18 cellular contexts compared by ENCODE assay signal in genomic region chr4:38137080-38137479, GRCh38.
DNase-seq lines count a peak whose midpoint lies in the region; ATAC-seq, FAIRE-seq and TF ChIP-seq lines count a peak whose summit lies in the region.
"Had no signal": no experiment of that assay in that cellular context is flagged by ENCODE, and none has a peak within 500 bp of the region (broad histone marks: within the 10 kb centered on the region; RNA-seq: fewer than 3 reads in every experiment).

No MANE protein-coding gene starts in this region.

- in situ Hi-C loops in mammary epithelial cell (cut with MboI; ENCODE audit: low sequenced_read_pairs in 2 of 2) (no loop called here), K562 (cut with MboI) (no loop called here), HepG2 (cut with HindIII; ENCODE audit: extremely low pct_ligation_motif_present, low pct_unique_long_range_greater_than_20kb) (no loop called here)

- H3K9me3 ChIP-seq in mammary epithelial cell (replicated peaks; ENCODE audit: insufficient read depth, low read length): no peaks in the 10 kb centered on the region
- no peaks in the 10 kb centered on the region for H3K9me3 ChIP-seq in K562 (replicated peaks; ENCODE audit: control insufficient read depth, insufficient read depth, low read depth, low read length)
- no peaks in the 10 kb centered on the region for H3K9me3 ChIP-seq in HepG2 (ENCODE audit: low read length)
- H3K9me3 ChIP-seq: BLaER1 had no signal

- FAIRE-seq in K562 (lab: Jason Lieb, UNC) (no peak), HepG2 (lab: Jason Lieb, UNC) (no peak)
- FAIRE-seq: GM12878, H1, HTR-8/SVneo had no signal

- TF ChIP-seq POLR2A in K562 (conservative IDR thresholded peaks at IDR 0.05) (no peak), HepG2 (IDR thresholded peaks at IDR 0.05; ENCODE audit: insufficient read depth in 1 of 2, low read depth in 2 of 2, low read length in 2 of 2) (no peak)

- no peak overlapping the region for H3K9ac ChIP-seq in mammary epithelial cell (ENCODE audit: insufficient read depth, low read length)
- no peak overlapping the region for H3K9ac ChIP-seq in K562 (ENCODE audit: insufficient read depth in 1 of 2, low read depth in 2 of 2, low read length in 2 of 2)
- no peak overlapping the region for H3K9ac ChIP-seq in HepG2 (ENCODE audit: insufficient read depth, low read depth, low read length)
- H3K9ac ChIP-seq: BLaER1 had no signal

- H3K9me1 ChIP-seq in K562 (ENCODE audit: control insufficient read depth, insufficient read depth, low read length): no peaks in the 10 kb centered on the region

- H3K4me1 ChIP-seq in mammary epithelial cell (ENCODE audit: insufficient read depth, low read length) (peaks cover 10% of the 10 kb centered on the region), K562 (replicated peaks in 1 of 2; ENCODE audit: control insufficient read depth in 2 of 2, insufficient read depth in 2 of 2, low read length in 2 of 2) (peaks cover 0 to 4% of the 10 kb centered on the region in 2 experiments; a peak in 1 of 5 replicates), HepG2 (ENCODE audit: insufficient read depth, low read length) (peaks cover 68% of the 10 kb centered on the region)

- H3K4me2 ChIP-seq in mammary epithelial cell (ENCODE audit: insufficient read depth, low read depth, low read length) (no peak overlapping the region), K562 (ENCODE audit: insufficient read depth, low read length) (no peak overlapping the region), HepG2 (ENCODE audit: low read depth, low read length) (no peak overlapping the region)
- H3K4me2 ChIP-seq: BLaER1 had no signal

- H3K4me1 Mint-ChIP-seq in MCF 10A (ENCODE audit: insufficient read depth, unreplicated experiment) (peaks cover 6% of the 10 kb centered on the region), osteocyte (ENCODE audit: unreplicated experiment) (peaks cover 12% of the 10 kb centered on the region)

- POLR2A ChIA-PET in MCF 10A (lab: Yijun Ruan, JAX) (no interaction called here), K562 (lab: Yijun Ruan, JAX) (no interaction called here), HepG2 (lab: Yijun Ruan, JAX) (no interaction called here)

- dilution Hi-C loops in mammary epithelial cell (cut with HindIII; ENCODE audit: low sequenced_read_pairs): no loop called here

- TF ChIP-seq EP300 in K562 (IDR thresholded peaks at IDR 0.05; ENCODE audit: low read length) (no peak), HepG2 (IDR thresholded peaks at IDR 0.05; ENCODE audit: low read depth in 2 of 2, low read length in 2 of 2) (no peak), HepG2 (CRISPR knock-in tag; IDR thresholded peaks at IDR 0.05; ENCODE audit: borderline replicate concordance) (no peak)

- no peak overlapping the region for H3K27ac Mint-ChIP-seq in MCF 10A (ENCODE audit: low read depth, unreplicated experiment)
- H3K27ac Mint-ChIP-seq in osteocyte (ENCODE audit: unreplicated experiment): no peak overlapping the region
- H3K27ac Mint-ChIP-seq: CD8-positive, alpha-beta T cell had no signal

- DNase-seq in mammary epithelial cell: no peak
- DNase-seq in MCF 10A (ENCODE audit: unreplicated experiment): no peak
- DNase-seq in K562 (ENCODE audit: extremely low read depth in 1 of 4, low spot score in 3 of 4): no peak
- DNase-seq in HepG2 (ENCODE audit: low spot score): no peak
- DNase-seq in activated CD4-positive, CD25-positive, alpha-beta regulatory T cell (lab: John Stamatoyannopoulos, UW): no peak
- DNase-seq in osteocyte (ENCODE audit: extremely low spot score, unreplicated experiment): no peak
- DNase-seq in DMS153 treated with DMSO at 0.1 percent for 48 hours (lab: John Stamatoyannopoulos, UW; ENCODE audit: unreplicated experiment): no peak
- DNase-seq: 8988T; Calu3; CD8-positive, alpha-beta T cell; DMS53; DND-41; EL; H9 had no signal

- H3K9me3 Mint-ChIP-seq in MCF 10A (ENCODE audit: unreplicated experiment) (no peaks in the 10 kb centered on the region), osteocyte (ENCODE audit: unreplicated experiment) (no peaks in the 10 kb centered on the region)
- H3K9me3 Mint-ChIP-seq: CD8-positive, alpha-beta T cell; H9 had no signal

- TF ChIP-seq RAD21 in K562 (CRISPR knock-in tag; conservative IDR thresholded peaks at IDR 0.05 in 1 of 2, IDR thresholded peaks at IDR 0.05 in 1 of 2) (no peak), HepG2 (CRISPR knock-in tag; IDR thresholded peaks at IDR 0.05) (no peak)

- BruUV-seq in mammary epithelial cell (replicated peaks; lab: Mats Ljungman, UMichigan) (TSS peak; percentile 20), MCF 10A (replicated peaks; lab: Mats Ljungman, UMichigan) (no TSS peak), K562 (replicated peaks; lab: Mats Ljungman, UMichigan) (no TSS peak), HepG2 (replicated peaks; lab: Mats Ljungman, UMichigan) (no TSS peak)

- H3K4me3 Mint-ChIP-seq in MCF 10A (ENCODE audit: unreplicated experiment): no peak overlapping the region
- H3K4me3 Mint-ChIP-seq in osteocyte (ENCODE audit: unreplicated experiment): no peak overlapping the region
- H3K4me3 Mint-ChIP-seq: CD8-positive, alpha-beta T cell; H9 had no signal

- CTCF ChIA-PET in mammary epithelial cell (lab: Charles Lee; ENCODE audit: low non-redundant PET) (no interaction called here), MCF 10A (lab: Yijun Ruan, JAX) (no interaction called here), K562 (lab: Yijun Ruan, JAX; ENCODE audit: low intra/inter-chr PET ratio) (no interaction called here), HepG2 (lab: Yijun Ruan, JAX; ENCODE audit: low intra/inter-chr PET ratio, low total read pairs) (no interaction called here)

- TF ChIP-seq CTCF in mammary epithelial cell (conservative IDR thresholded peaks at IDR 0.05 in 1 of 2, IDR thresholded peaks at IDR 0.05 in 1 of 2; ENCODE audit: extremely low read depth in 1 of 2, insufficient read depth in 1 of 2, low read depth in 1 of 2, low read length in 2 of 2) (no peak), MCF 10A (IDR thresholded peaks at IDR 0.05; ENCODE audit: unreplicated experiment) (no peak), K562 (IDR thresholded peaks at IDR 0.05 in 2 of 3, conservative IDR thresholded peaks at IDR 0.05 in 1 of 3; ENCODE audit: insufficient read depth in 2 of 3, low read depth in 1 of 3, low read length in 3 of 3) (no peak), HepG2 (CRISPR knock-in tag; IDR thresholded peaks at IDR 0.05) (no peak), osteocyte (IDR thresholded peaks at IDR 0.05) (no peak)

- no peaks in the 10 kb centered on the region for H3K36me3 ChIP-seq in mammary epithelial cell (ENCODE audit: insufficient read depth, low read length)
- H3K36me3 ChIP-seq in K562 (ENCODE audit: control insufficient read depth, insufficient read depth, low read length): no peaks in the 10 kb centered on the region
- peaks cover 4 to 6% of the 10 kb centered on the region in 2 experiments; a peak in 4 of 5 replicates for H3K36me3 ChIP-seq in HepG2 (replicated peaks in 1 of 2; ENCODE audit: control insufficient read depth in 1 of 2, insufficient read depth in 2 of 2, low read length in 2 of 2)

- peaks cover 9% of the 10 kb centered on the region for H3K36me3 Mint-ChIP-seq in MCF 10A (ENCODE audit: insufficient read depth, unreplicated experiment)
- peaks cover 21% of the 10 kb centered on the region for H3K36me3 Mint-ChIP-seq in osteocyte (ENCODE audit: unreplicated experiment)

- no peaks in the 10 kb centered on the region for H3K79me2 ChIP-seq in mammary epithelial cell (ENCODE audit: insufficient read depth, low read length)
- H3K79me2 ChIP-seq in K562 (ENCODE audit: control insufficient read depth, insufficient read depth, low read length): no peaks in the 10 kb centered on the region
- H3K79me2 ChIP-seq in HepG2 (ENCODE audit: insufficient read depth, low read length): no peaks in the 10 kb centered on the region

- WGBS in mammary epithelial cell (ENCODE audit: low coverage, missing lambda C conversion rate): no CpG with 5 or more reads among the region's 17 CpGs
- 26% methylated on average over 16 of the region's 17 CpGs for WGBS in K562 (ENCODE audit: insufficient coverage, low coverage, missing lambda C conversion rate)
- 97% methylated on average over 17 of the region's 17 CpGs for WGBS in HepG2 (ENCODE audit: low lambda C conversion rate)

- H3K27ac ChIP-seq in mammary epithelial cell (ENCODE audit: insufficient read depth, low read depth, low read length) (no peak overlapping the region), K562 (ENCODE audit: extremely low read depth, low read depth, low read length) (no peak overlapping the region), HepG2 (ENCODE audit: extremely low read length, insufficient read depth, low read length) (no peak overlapping the region)
- H3K27ac ChIP-seq: BLaER1 had no signal

- ATAC-seq in K562: no peak
- ATAC-seq in HepG2: no peak
- ATAC-seq: CD8-positive, alpha-beta T cell; GM12878 had no signal

- H3K4me3 ChIP-seq in mammary epithelial cell (replicated peaks in 1 of 3; ENCODE audit: insufficient read depth in 1 of 3, low read depth in 2 of 3, low read length in 3 of 3) (no peak overlapping the region), K562 (no peak overlapping the region), HepG2 (replicated peaks in 1 of 3; ENCODE audit: insufficient read depth in 1 of 3, low read depth in 2 of 3, low read length in 3 of 3) (no peak overlapping the region)
- H3K4me3 ChIP-seq: BLaER1, GM12878 had no signal

- no peak overlapping the region for H2AFZ ChIP-seq in mammary epithelial cell (ENCODE audit: low read depth, low read length)
- H2AFZ ChIP-seq in K562 (ENCODE audit: low read depth, low read length): no peak overlapping the region
- H2AFZ ChIP-seq in HepG2 (ENCODE audit: low read length): no peak overlapping the region

- H4K20me1 ChIP-seq in mammary epithelial cell (ENCODE audit: insufficient read depth, low read length) (no peaks in the 10 kb centered on the region), K562 (replicated peaks; ENCODE audit: control insufficient read depth, insufficient read depth, low read length) (no peaks in the 10 kb centered on the region), HepG2 (ENCODE audit: insufficient read depth, low read length) (no peaks in the 10 kb centered on the region)
- H4K20me1 ChIP-seq: BLaER1 had no signal

- intact Hi-C loops in mammary epithelial cell (cut with micrococcal nuclease): no loop called here
- intact Hi-C loops in MCF 10A (cut with micrococcal nuclease): no loop called here
- intact Hi-C loops in K562 (cut with micrococcal nuclease): no loop called here
- intact Hi-C loops in HepG2 (cut with micrococcal nuclease; ENCODE audit: unreplicated experiment): no loop called here

- no peaks in the 10 kb centered on the region for H3K27me3 ChIP-seq in mammary epithelial cell (ENCODE audit: insufficient read depth, low read length)
- H3K27me3 ChIP-seq in K562 (ENCODE audit: control insufficient read depth in 2 of 2, insufficient read depth in 2 of 2, low read length in 2 of 2): peaks cover 26 to 42% of the 10 kb centered on the region in 2 experiments
- H3K27me3 ChIP-seq in HepG2 (ENCODE audit: control insufficient read depth in 1 of 2, insufficient read depth in 2 of 2, low read length in 2 of 2): no peaks in the 10 kb centered on the region
- H3K27me3 ChIP-seq: BLaER1 had no signal

- H3K27me3 Mint-ChIP-seq in MCF 10A (ENCODE audit: insufficient read depth, unreplicated experiment) (no peaks in the 10 kb centered on the region), osteocyte (ENCODE audit: unreplicated experiment) (no peaks in the 10 kb centered on the region)

TF ChIP-seq in K562, 482 proteins besides CTCF, POLR2A, EP300 and RAD21 (continues in another document):
- TF ChIP-seq CEBPB (tag; IDR thresholded peaks at IDR 0.05): peak; percentile 29; the same call in 1 of the 2 replicates
